Comparison of ENCODE assay signal across 16 cellular contexts in genomic region chr18:23212161-23212560, GRCh38.
DNase-seq lines count a peak whose midpoint lies in the region; ATAC-seq and TF ChIP-seq lines count a peak whose summit lies in the region.
"Had no signal": no experiment of that assay in that cellular context is flagged by ENCODE, and none has a peak within 500 bp of the region (broad histone marks: within the 10 kb centered on the region; RNA-seq: fewer than 3 reads in every experiment).

No MANE protein-coding gene starts in this region.

- no peak overlapping the region for H3K4me2 ChIP-seq in IMR-90 (ENCODE audit: low read depth, low read length)
- H3K4me2 ChIP-seq in mesenchymal stem cell (ENCODE audit: low read length, poor library complexity, severe bottlenecking), result no peak overlapping the region
- no peak overlapping the region for H3K4me2 ChIP-seq in smooth muscle cell
- H3K4me2 ChIP-seq: A549, GM23338 had no signal

- H3K27me3 ChIP-seq in IMR-90 (ENCODE audit: control insufficient read depth, insufficient read depth, low read length), result no peaks in the 10 kb centered on the region
- no peaks in the 10 kb centered on the region for H3K27me3 ChIP-seq in mesenchymal stem cell (ENCODE audit: control insufficient read depth in 1 of 2, insufficient read depth in 1 of 2, low read length in 2 of 2)
- no peaks in the 10 kb centered on the region for H3K27me3 ChIP-seq in smooth muscle cell (ENCODE audit: low read depth)

- H2AK9ac ChIP-seq in IMR-90 (replicated peaks; ENCODE audit: low read depth, low read length, poor library complexity), result no peak overlapping the region

- dilution Hi-C loops in IMR-90 (cut with HindIII; ENCODE audit: low sequenced_read_pairs, unreplicated experiment), result no loop called here

- intact Hi-C loops in IMR-90 (cut with micrococcal nuclease) (no loop called here), left cardiac atrium (cut with DNase I) (loop anchor here in 1 of 2 donors (10.0 kb wide), 1 partner anchor 63 kb away; no protein-coding TSS in a partner anchor)

- H2BK15ac ChIP-seq in IMR-90 (ENCODE audit: low read depth, low read length) (no peak overlapping the region), mesenchymal stem cell (ENCODE audit: low read depth, poor library complexity, severe bottlenecking) (no peak overlapping the region)

- H2BK120ac ChIP-seq in IMR-90 (ENCODE audit: low read depth, low read length) (no peak overlapping the region), mesenchymal stem cell (ENCODE audit: low read depth, low read length) (no peak overlapping the region)

- H3K79me2 ChIP-seq in smooth muscle cell (ENCODE audit: low read depth), result no peaks in the 10 kb centered on the region

- H4K20me1 ChIP-seq in IMR-90 (ENCODE audit: insufficient read depth, low read length) (peaks cover 6% of the 10 kb centered on the region), smooth muscle cell (ENCODE audit: low read depth) (no peaks in the 10 kb centered on the region)

- H2AK5ac ChIP-seq in IMR-90 (ENCODE audit: low read depth, low read length), result no peak overlapping the region
- no peak overlapping the region for H2AK5ac ChIP-seq in mesenchymal stem cell (ENCODE audit: low read length, severe bottlenecking)

- TF ChIP-seq CTCF in IMR-90 (conservative IDR thresholded peaks at IDR 0.05; ENCODE audit: low read depth, low read length), result no peak
- no peak for TF ChIP-seq CTCF in smooth muscle cell (IDR thresholded peaks at IDR 0.05; ENCODE audit: borderline replicate concordance, insufficient read depth, poor library complexity, severe bottlenecking)

- peaks cover under 1 to 8% (median 6%) of the 10 kb centered on the region in 3 donors for H3K27me3 Mint-ChIP-seq in immature natural killer cell (ENCODE audit: low read depth in 3 of 3)

- no CpG with 5 or more reads among the region's 3 CpGs for WGBS in IMR-90 (ENCODE audit: extremely low coverage in 2 of 2, insufficient read length in 1 of 2), 2 experiments
- 98% methylated on average over 3 of the region's 3 CpGs for WGBS in mesenchymal stem cell
- WGBS in smooth muscle cell (ENCODE audit: low lambda C conversion rate), result 97% methylated on average over 3 of the region's 3 CpGs

- CTCF ChIA-PET in IMR-90 (lab: Yijun Ruan, JAX), result interaction anchor here (0.7 kb wide), 1 partner anchor 14 kb away, joined by 3 read pairs; no protein-coding TSS in a partner anchor

- no peak overlapping the region for H2BK5ac ChIP-seq in IMR-90 (ENCODE audit: low read depth, low read length, poor library complexity, severe bottlenecking)
- H2BK5ac ChIP-seq in mesenchymal stem cell (ENCODE audit: low read depth, low read length, poor library complexity, severe bottlenecking), result no peak overlapping the region

- H3K56ac ChIP-seq in IMR-90 (ENCODE audit: extremely low read depth, insufficient read depth, low read length), result no peak overlapping the region

- H3K18ac ChIP-seq in IMR-90 (ENCODE audit: low read depth, low read length) (peak overlapping the region; percentile 24; the same call in 1 of the 2 replicates), mesenchymal stem cell (ENCODE audit: low read depth in 1 of 2, low read length in 2 of 2) (no peak overlapping the region)

- H3K23ac ChIP-seq in IMR-90 (ENCODE audit: low read depth, low read length) (no peak overlapping the region), mesenchymal stem cell (ENCODE audit: low read length in 2 of 2) (no peak overlapping the region)

- no peak for TF ChIP-seq RAD21 in IMR-90 (IDR thresholded peaks at IDR 0.05; ENCODE audit: low read length)

- H3K9me1 ChIP-seq in IMR-90 (ENCODE audit: insufficient read depth, low read length), result peaks cover 33% of the 10 kb centered on the region

- H3K36me3 Mint-ChIP-seq in immature natural killer cell, result peaks cover 5 to 12% (median 8%) of the 10 kb centered on the region in 3 donors

- H4K8ac ChIP-seq in IMR-90 (ENCODE audit: low read depth in 2 of 2, low read length in 2 of 2) (no peak overlapping the region), mesenchymal stem cell (ENCODE audit: low read length) (peak overlapping the region; percentile 7)

- peak overlapping the region in 1 of 2 experiments; percentile 49 for H2BK12ac ChIP-seq in mesenchymal stem cell (ENCODE audit: low read length in 2 of 2)

- H2AFZ ChIP-seq in IMR-90 (replicated peaks; ENCODE audit: low read length, poor library complexity) (no peak overlapping the region), mesenchymal stem cell (ENCODE audit: low read depth, low read length) (no peak overlapping the region), smooth muscle cell (ENCODE audit: low read depth) (no peak overlapping the region)
- H2AFZ ChIP-seq: GM23338 had no signal

- no peak for TF ChIP-seq POLR2A in IMR-90 (IDR thresholded peaks at IDR 0.05; ENCODE audit: low read depth, low read length)

- H2BK20ac ChIP-seq in IMR-90 (ENCODE audit: low read depth, low read length), result no peak overlapping the region

- no peak overlapping the region; the same call in 1 of the 2 replicates for H3K4ac ChIP-seq in IMR-90 (ENCODE audit: low read depth, low read length)
- no peak overlapping the region for H3K4ac ChIP-seq in mesenchymal stem cell (ENCODE audit: low read depth in 1 of 2, low read length in 2 of 2)

- H3K9ac ChIP-seq in IMR-90 (ENCODE audit: low read depth, low read length) (no peak overlapping the region), mesenchymal stem cell (ENCODE audit: low read length) (no peak overlapping the region), smooth muscle cell (ENCODE audit: low read depth) (no peak overlapping the region)

- POLR2A ChIA-PET in IMR-90 (lab: Charles Lee; ENCODE audit: unreplicated experiment), result no interaction called here

- no peaks in the 10 kb centered on the region for H3F3A ChIP-seq in smooth muscle cell (ENCODE audit: low read depth)

- H3K9me3 Mint-ChIP-seq in immature natural killer cell, result peaks cover 0 to 2% (median 0%) of the 10 kb centered on the region in 6 donors
- H3K9me3 Mint-ChIP-seq: CD4-positive, alpha-beta T cell; GM23338 had no signal

- in situ Hi-C loops in IMR-90 (cut with MboI; ENCODE audit: low sequenced_read_pairs), result no loop called here

- no peak overlapping the region for H3K4me3 Mint-ChIP-seq in immature natural killer cell
- H3K4me3 Mint-ChIP-seq: CD4-positive, alpha-beta T cell; GM23338 had no signal

- no peak overlapping the region for H3K27ac Mint-ChIP-seq in immature natural killer cell
- H3K27ac Mint-ChIP-seq: CD4-positive, alpha-beta T cell; GM23338 had no signal

- no TSS peak for BruUV-seq in IMR-90 (replicated peaks; lab: Mats Ljungman, UMichigan)

- H4K91ac ChIP-seq in IMR-90 (ENCODE audit: insufficient read depth, low read depth, low read length), result no peak overlapping the region
- no peak overlapping the region for H4K91ac ChIP-seq in mesenchymal stem cell (ENCODE audit: low read length)

- H3K4me1 Mint-ChIP-seq in immature natural killer cell, result peaks cover 1 to 8% of the 10 kb centered on the region in 2 donors
- H3K4me1 Mint-ChIP-seq: GM23338 had no signal

- H3K4me3 ChIP-seq in IMR-90 (ENCODE audit: insufficient read depth, low read depth, low read length) (no peak overlapping the region), mesenchymal stem cell (ENCODE audit: insufficient read depth in 1 of 2, low read depth in 1 of 2, low read length in 2 of 2) (no peak overlapping the region), smooth muscle cell (no peak overlapping the region)
- H3K4me3 ChIP-seq: A549, GM23338 had no signal

- peaks cover 49% of the 10 kb centered on the region for H3K36me3 ChIP-seq in IMR-90 (ENCODE audit: control insufficient read depth, insufficient read depth, low read length)
- peaks cover 52 to 83% of the 10 kb centered on the region in 2 experiments for H3K36me3 ChIP-seq in mesenchymal stem cell (ENCODE audit: control insufficient read depth in 1 of 2, insufficient read depth in 2 of 2, low read depth in 1 of 2, low read length in 2 of 2)
- H3K36me3 ChIP-seq in smooth muscle cell (ENCODE audit: low read depth), result no peaks in the 10 kb centered on the region

- DNase-seq in IMR-90 (no peak), caudate nucleus (lab: John Stamatoyannopoulos, UW) (no peak), mesenchymal stem cell (no peak), SW 1271 (lab: John Stamatoyannopoulos, UW) (no peak), immature natural killer cell (no peak), left cardiac atrium (no peak), smooth muscle cell (lab: John Stamatoyannopoulos, UW; ENCODE audit: unreplicated experiment) (no peak)
- DNase-seq: AML-193; Caco-2; CD4-positive, alpha-beta T cell; HCEC 1CT had no signal

- no peak overlapping the region; the same call in 1 of the 2 replicates for H4K5ac ChIP-seq in IMR-90 (ENCODE audit: low read depth, low read length)

- peaks cover 16% of the 10 kb centered on the region for H3K4me1 ChIP-seq in IMR-90 (ENCODE audit: control insufficient read depth, insufficient read depth, low read length)
- peaks cover 6% of the 10 kb centered on the region for H3K4me1 ChIP-seq in mesenchymal stem cell (ENCODE audit: control insufficient read depth, insufficient read depth, low read depth, low read length)
- H3K4me1 ChIP-seq in smooth muscle cell (ENCODE audit: low read depth), result no peaks in the 10 kb centered on the region
- H3K4me1 ChIP-seq: A549, Caco-2 had no signal

- H3K9me3 ChIP-seq in IMR-90 (ENCODE audit: control insufficient read depth, insufficient read depth, low read length) (peaks cover 7% of the 10 kb centered on the region), mesenchymal stem cell (ENCODE audit: control insufficient read depth, low read length) (peaks cover 13% of the 10 kb centered on the region), smooth muscle cell (replicated peaks; ENCODE audit: low read depth) (no peaks in the 10 kb centered on the region)
- H3K9me3 ChIP-seq: A549, Caco-2 had no signal

- ATAC-seq in IMR-90 (ENCODE audit: low read depth) (no peak), left cardiac atrium (no peak)
- ATAC-seq: A549 had no signal

- H3K27ac ChIP-seq in IMR-90 (ENCODE audit: insufficient read depth, low read length), result no peak overlapping the region; the same call in 1 of the 2 replicates
- peak overlapping the region; percentile 93 for H3K27ac ChIP-seq in caudate nucleus (ENCODE audit: low read depth, low read length)
- no peak overlapping the region for H3K27ac ChIP-seq in mesenchymal stem cell (ENCODE audit: low read length, poor library complexity, severe bottlenecking)
- peak overlapping the region; percentile 90 for H3K27ac ChIP-seq in temporal lobe (ENCODE audit: low read depth, low read length)
- H3K27ac ChIP-seq in smooth muscle cell (ENCODE audit: low read depth), result no peak overlapping the region
- H3K27ac ChIP-seq: 22Rv1, A549, C4-2B had no signal

- no peak overlapping the region for H3K14ac ChIP-seq in IMR-90 (replicated peaks; ENCODE audit: low read depth, low read length)
- H3K14ac ChIP-seq in mesenchymal stem cell (ENCODE audit: low read length in 2 of 2), result peak overlapping the region in 1 of 2 experiments; percentile 26

- H3K79me1 ChIP-seq in IMR-90 (ENCODE audit: low read depth in 1 of 2, low read length in 2 of 2), result peaks cover 12 to 64% of the 10 kb centered on the region in 2 experiments; a peak in 3 of 4 replicates
- H3K79me1 ChIP-seq in mesenchymal stem cell (replicated peaks; ENCODE audit: low read length, poor library complexity, severe bottlenecking), result peaks cover 7% of the 10 kb centered on the region

TF ChIP-seq in IMR-90, 13 proteins besides CTCF, POLR2A, EP300 and RAD21 (continues in another document):
- no peak for TF ChIP-seq CHD1 (IDR thresholded peaks at IDR 0.05; ENCODE audit: low read depth, low read length)
- no peak for TF ChIP-seq RCOR1 (IDR thresholded peaks at IDR 0.05; ENCODE audit: insufficient replicate concordance, low read length)
- no peak for TF ChIP-seq MXI1 (IDR thresholded peaks at IDR 0.05; ENCODE audit: borderline replicate concordance, low read depth, low read length)

Comparison
In these comparisons a context has a peak if more than half of its experiments do, and no peak if none do; other contexts are left out.
1. H3K27ac ChIP-seq: peak in caudate nucleus (single experiment) and temporal lobe (single experiment); none in IMR-90 (single experiment), mesenchymal stem cell (single experiment) and smooth muscle cell (single experiment).